In genomic region chr13:97749174-97749573, GRCh38 we compare ENCODE assay signal across 13 cellular contexts.
A peak's percentile ranks its signal among the peaks of the same experiment; 100 is the strongest.
DNase-seq lines count a peak whose midpoint lies in the region; ATAC-seq and TF ChIP-seq lines count a peak whose summit lies in the region.
"Had no signal": no experiment of that assay in that cellular context is flagged by ENCODE, and none has a peak within 500 bp of the region (broad histone marks: within the 10 kb centered on the region; RNA-seq: fewer than 3 reads in every experiment).

No MANE protein-coding gene starts in this region.

- H3K18ac ChIP-seq in mesendoderm (ENCODE audit: low read length) = no peak overlapping the region

- H3K23ac ChIP-seq in mesendoderm (ENCODE audit: low read length) = no peak overlapping the region

- no peak overlapping the region for H3K27ac Mint-ChIP-seq in activated CD4-positive, alpha-beta T cell treated with anti-CD3 and anti-CD28 coated beads for 36 hours
- H3K27ac Mint-ChIP-seq: naive thymus-derived CD8-positive, alpha-beta T cell had no signal

- CTCF ChIA-PET in activated CD4-positive, alpha-beta T cell treated with anti-CD3 and anti-CD28 coated beads for 36 hours (lab: Charles Lee) = no interaction called here

- H3K9me3 Mint-ChIP-seq in activated CD4-positive, alpha-beta T cell treated with anti-CD3 and anti-CD28 coated beads for 36 hours (ENCODE audit: low read depth) = no peaks in the 10 kb centered on the region

- H3K4me1 ChIP-seq in mesendoderm (ENCODE audit: control insufficient read depth, low read depth, low read length) (no peaks in the 10 kb centered on the region), colonic mucosa (no peaks in the 10 kb centered on the region)
- H3K4me1 ChIP-seq: esophagus muscularis mucosa had no signal

- H3K79me2 ChIP-seq in mesendoderm (ENCODE audit: control insufficient read depth, insufficient read depth, low read length) = no peaks in the 10 kb centered on the region

- peak; percentile 4 for DNase-seq in activated CD4-positive, alpha-beta T cell treated with anti-CD3 and anti-CD28 coated beads for 36 hours
- DNase-seq in activated CD4-positive, alpha-beta T cell treated with anti-CD3 and anti-CD28 coated beads for 1 hour = no peak
- no peak for DNase-seq in LNCaP clone FGC (ENCODE audit: low read depth)
- DNase-seq in WERI-Rb-1 = peak; percentile 33
- DNase-seq in mesendoderm = peak; percentile 11
- no peak for DNase-seq in NCI-H1105 treated with DMSO at 0.1 percent for 48 hours (lab: John Stamatoyannopoulos, UW)
- DNase-seq in colonic mucosa = no peak
- DNase-seq: AML-193; islet precursor cell; naive thymus-derived CD8-positive, alpha-beta T cell; small intestine had no signal

- intact Hi-C loops in activated CD4-positive, alpha-beta T cell treated with anti-CD3 and anti-CD28 coated beads for 36 hours (cut with DNase I, micrococcal nuclease) = no loop called here
- intact Hi-C loops in colonic mucosa (cut with DNase I) = no loop called here

- no peak overlapping the region for H3K56ac ChIP-seq in mesendoderm (ENCODE audit: low read length)

- no peak overlapping the region for H4K5ac ChIP-seq in mesendoderm (ENCODE audit: low read length)

- H2BK15ac ChIP-seq in mesendoderm (replicated peaks; ENCODE audit: low read depth) = no peak overlapping the region

- ATAC-seq in activated CD4-positive, alpha-beta T cell treated with anti-CD3 and anti-CD28 coated beads for 36 hours = no peak
- no peak for ATAC-seq in HG03196 (IDR thresholded peaks at IDR 0.05; ENCODE audit: unreplicated experiment)
- ATAC-seq: naive thymus-derived CD8-positive, alpha-beta T cell had no signal

- H2AK5ac ChIP-seq in mesendoderm (ENCODE audit: low read length) = no peak overlapping the region

- H3K27ac ChIP-seq in WERI-Rb-1 (no peak overlapping the region), mesendoderm (ENCODE audit: low read depth, low read length) (no peak overlapping the region), colonic mucosa (no peak overlapping the region)
- H3K27ac ChIP-seq: esophagus muscularis mucosa had no signal

- TF ChIP-seq CTCF in LNCaP clone FGC (IDR thresholded peaks at IDR 0.05; ENCODE audit: control insufficient read depth, extremely low read depth, insufficient read depth) = peak; percentile 46; the same call in 1 of the 2 replicates
- peak; percentile 47; the same call in 1 of the 2 replicates for TF ChIP-seq CTCF in WERI-Rb-1 (IDR thresholded peaks at IDR 0.05; ENCODE audit: low read depth, low read length)
- TF ChIP-seq CTCF in colonic mucosa (IDR thresholded peaks at IDR 0.05) = no peak

- H4K8ac ChIP-seq in mesendoderm (ENCODE audit: low read depth, low read length) = no peak overlapping the region

- H3K27me3 Mint-ChIP-seq in activated CD4-positive, alpha-beta T cell treated with anti-CD3 and anti-CD28 coated beads for 36 hours = peaks cover 5% of the 10 kb centered on the region

- H3K9me3 ChIP-seq in WERI-Rb-1 (ENCODE audit: severe bottlenecking) (peaks cover 8% of the 10 kb centered on the region), colonic mucosa (no peaks in the 10 kb centered on the region)
- H3K9me3 ChIP-seq: esophagus muscularis mucosa had no signal

- POLR2A ChIA-PET in activated CD4-positive, alpha-beta T cell treated with anti-CD3 and anti-CD28 coated beads for 36 hours (lab: Charles Lee) = no interaction called here

- H3K36me3 Mint-ChIP-seq in activated CD4-positive, alpha-beta T cell treated with anti-CD3 and anti-CD28 coated beads for 36 hours (ENCODE audit: low read depth) = no peaks in the 10 kb centered on the region
- H3K36me3 Mint-ChIP-seq: naive thymus-derived CD8-positive, alpha-beta T cell had no signal

- H3K9ac ChIP-seq in mesendoderm (ENCODE audit: low read length) (no peak overlapping the region), colonic mucosa (ENCODE audit: low read depth in 2 of 2, low read length in 2 of 2) (no peak overlapping the region)

- H3K4me3 ChIP-seq in LNCaP clone FGC (ENCODE audit: low read depth, low read length) (no peak overlapping the region), WERI-Rb-1 (ENCODE audit: low read depth, low read length) (no peak overlapping the region), mesendoderm (ENCODE audit: low read length) (no peak overlapping the region), colonic mucosa (no peak overlapping the region)
- H3K4me3 ChIP-seq: esophagus muscularis mucosa had no signal

- no CpG with 5 or more reads among the region's 5 CpGs for WGBS in mesendoderm (ENCODE audit: extremely low coverage, insufficient coverage, low lambda C conversion rate)

- H3K36me3 ChIP-seq in WERI-Rb-1 (no peaks in the 10 kb centered on the region), mesendoderm (ENCODE audit: control insufficient read depth, insufficient read depth, low read length) (no peaks in the 10 kb centered on the region), colonic mucosa (no peaks in the 10 kb centered on the region)
- H3K36me3 ChIP-seq: esophagus muscularis mucosa had no signal

- no peaks in the 10 kb centered on the region for H3K4me1 Mint-ChIP-seq in activated CD4-positive, alpha-beta T cell treated with anti-CD3 and anti-CD28 coated beads for 36 hours
- H3K4me1 Mint-ChIP-seq: naive thymus-derived CD8-positive, alpha-beta T cell had no signal

- no peak overlapping the region for H3K4me2 ChIP-seq in mesendoderm (ENCODE audit: low read length)

- no peak overlapping the region for H2BK120ac ChIP-seq in mesendoderm (ENCODE audit: low read depth, low read length)

- no peak overlapping the region for H3K4ac ChIP-seq in mesendoderm (ENCODE audit: low read depth, low read length)

- H3K4me3 Mint-ChIP-seq in activated CD4-positive, alpha-beta T cell treated with anti-CD3 and anti-CD28 coated beads for 36 hours = no peak overlapping the region
- H3K4me3 Mint-ChIP-seq: naive thymus-derived CD8-positive, alpha-beta T cell had no signal

- H2BK5ac ChIP-seq in mesendoderm (ENCODE audit: low read length) = no peak overlapping the region

- H3K27me3 ChIP-seq in WERI-Rb-1 (ENCODE audit: insufficient read depth, low read depth, severe bottlenecking) = no peaks in the 10 kb centered on the region
- no peaks in the 10 kb centered on the region for H3K27me3 ChIP-seq in mesendoderm (ENCODE audit: insufficient read depth, low read length, poor library complexity)
- no peaks in the 10 kb centered on the region for H3K27me3 ChIP-seq in colonic mucosa
- H3K27me3 ChIP-seq: esophagus muscularis mucosa had no signal

- no peaks in the 10 kb centered on the region for H3K79me1 ChIP-seq in mesendoderm (ENCODE audit: low read length)

Comparison
In these comparisons a context has a peak if more than half of its experiments do, and no peak if none do; other contexts are left out.
1. DNase-seq: peak in activated CD4-positive, alpha-beta T cell treated with anti-CD3 and anti-CD28 coated beads for 36 hours (single experiment), WERI-Rb-1 (single experiment) and mesendoderm (single experiment); none in activated CD4-positive, alpha-beta T cell treated with anti-CD3 and anti-CD28 coated beads for 1 hour (single experiment), LNCaP clone FGC (single experiment), NCI-H1105 treated with DMSO at 0.1 percent for 48 hours (single experiment) and colonic mucosa (single experiment).